In genomic region chr16:28202147-28202746, GRCh38 we compare ENCODE assay signal across 10 cellular contexts. TPM values are rescaled to one million over a fixed set of nuclear protein-coding genes. Genes with fewer than 3 reads are reported as not detected.
A peak's percentile ranks its signal among the peaks of the same experiment; 100 is the strongest.
DNase-seq lines count a peak whose midpoint lies in the region; ATAC-seq, FAIRE-seq and TF ChIP-seq lines count a peak whose summit lies in the region.
"Had no signal": no experiment of that assay in that cellular context is flagged by ENCODE, and none has a peak within 500 bp of the region (broad histone marks: within the 10 kb centered on the region; RNA-seq: fewer than 3 reads in every experiment).

No MANE protein-coding gene starts in this region.

- peaks cover 0 to 10% of the 10 kb centered on the region in 2 experiments; a peak in 2 of 5 replicates for H3K4me1 ChIP-seq in K562 (replicated peaks in 1 of 2; ENCODE audit: control insufficient read depth in 2 of 2, insufficient read depth in 2 of 2, low read length in 2 of 2)

- peaks cover 3% of the 10 kb centered on the region for H3K9me1 ChIP-seq in K562 (ENCODE audit: control insufficient read depth, insufficient read depth, low read length)

- H2AFZ ChIP-seq in K562 (ENCODE audit: low read depth, low read length): no peak overlapping the region

- peak overlapping the region; percentile 55; the same call in 2 of the 3 replicates for H3K27ac ChIP-seq in K562 (ENCODE audit: extremely low read depth, low read depth, low read length)
- H3K27ac ChIP-seq: psoas muscle had no signal

- 85% methylated on average over 6 of the region's 6 CpGs for WGBS in K562 (ENCODE audit: insufficient coverage, low coverage, missing lambda C conversion rate)

- peaks cover 77% of the 10 kb centered on the region for H3K36me3 ChIP-seq in K562 (ENCODE audit: control insufficient read depth, insufficient read depth, low read length)

- no peak overlapping the region for H3K4me2 ChIP-seq in K562 (ENCODE audit: insufficient read depth, low read length)

- TF ChIP-seq RAD21 in K562 (CRISPR knock-in tag; conservative IDR thresholded peaks at IDR 0.05 in 1 of 2, IDR thresholded peaks at IDR 0.05 in 1 of 2): no peak

- TF ChIP-seq EP300 in K562 (IDR thresholded peaks at IDR 0.05; ENCODE audit: low read length): no peak

- H3K79me2 ChIP-seq in K562 (ENCODE audit: control insufficient read depth, insufficient read depth, low read length): peaks cover 95% of the 10 kb centered on the region

- ATAC-seq in K562: peak; percentile 72
- ATAC-seq: psoas muscle had no signal

- CTCF ChIA-PET in K562 (lab: Yijun Ruan, JAX; ENCODE audit: low intra/inter-chr PET ratio): no interaction called here

- H3K4me3 ChIP-seq in NB4 (ENCODE audit: low read depth, low read length) (no peak overlapping the region), K562 (no peak overlapping the region)
- H3K4me3 ChIP-seq: psoas muscle had no signal

- no peak overlapping the region; a peak in 1 of 4 replicates for H3K9ac ChIP-seq in K562 (ENCODE audit: insufficient read depth in 1 of 2, low read depth in 2 of 2, low read length in 2 of 2)

- peak; percentile 32 for TF ChIP-seq CTCF in NB4 (IDR thresholded peaks at IDR 0.05; ENCODE audit: low read depth, low read length)
- peak; percentile 34 to 49 (median 36) for TF ChIP-seq CTCF in K562 (IDR thresholded peaks at IDR 0.05 in 2 of 3, conservative IDR thresholded peaks at IDR 0.05 in 1 of 3; ENCODE audit: insufficient read depth in 2 of 3, low read depth in 1 of 3, low read length in 3 of 3)

- H3K9me3 ChIP-seq in K562 (replicated peaks; ENCODE audit: control insufficient read depth, insufficient read depth, low read depth, low read length): no peaks in the 10 kb centered on the region
- H3K9me3 ChIP-seq: psoas muscle had no signal

- FAIRE-seq in K562 (lab: Jason Lieb, UNC): no peak

- intact Hi-C loops in K562 (cut with micrococcal nuclease) (no loop called here), cardiac septum (cut with DNase I) (no loop called here)

- BruUV-seq in K562 (replicated peaks; lab: Mats Ljungman, UMichigan): no TSS peak

- in situ Hi-C loops in K562 (cut with MboI): no loop called here

- DNase-seq in activated CD8-positive, alpha-beta memory T cell treated with anti-CD3 and anti-CD28 coated beads, Interleukin-2, amount 50 U/mL, for 4 hours: peak; percentile 19
- DNase-seq in activated CD8-positive, alpha-beta memory T cell treated with anti-CD3 and anti-CD28 coated beads, Interleukin-2, amount 50 U/mL, for 48 hours: no peak
- DNase-seq in NB4 (ENCODE audit: low read depth) (peak; percentile 52), K562 (ENCODE audit: extremely low read depth in 1 of 4, low spot score in 3 of 4) (peak in 2 of 4 experiments; percentile 60 to 62), amygdala (lab: John Stamatoyannopoulos, UW) (no peak), cardiac septum (ENCODE audit: low spot score) (no peak), putamen (ENCODE audit: low spot score) (no peak)
- DNase-seq in stimulated activated CD4-positive, alpha-beta T cell treated with anti-CD3 and anti-CD28 coated beads, Interleukin-4, amount 100 ng/mL, for 24 hours: peak; percentile 25
- DNase-seq: NK-92 treated with Interleukin-12 subunit alpha and Interleukin-12 subunit beta, amount 100 ng/mL, for 24 hours; psoas muscle had no signal

- H4K20me1 ChIP-seq in K562 (replicated peaks; ENCODE audit: control insufficient read depth, insufficient read depth, low read length): peaks cover 35% of the 10 kb centered on the region

- no peaks in the 10 kb centered on the region for H3K27me3 ChIP-seq in K562 (ENCODE audit: control insufficient read depth in 2 of 2, insufficient read depth in 2 of 2, low read length in 2 of 2)

- POLR2A ChIA-PET in K562 (lab: Yijun Ruan, JAX): interaction anchor here (1.0 to 4.0 kb wide), 5 partner anchors 8 to 18 kb away, joined by 3 to 21 read pairs (median 4); no protein-coding TSS in a partner anchor

- TF ChIP-seq POLR2A in NB4 (IDR thresholded peaks at IDR 0.05; ENCODE audit: extremely low read depth, insufficient read length) (no peak), K562 (conservative IDR thresholded peaks at IDR 0.05) (no peak)

TF ChIP-seq in K562, 482 proteins besides CTCF, POLR2A, EP300 and RAD21 (continues in another document):
- TF ChIP-seq LCOR (CRISPR knock-in tag; IDR thresholded peaks at IDR 0.05): no peak
- no peak for TF ChIP-seq ZNF384 (IDR thresholded peaks at IDR 0.05; ENCODE audit: low read depth, low read length)
- TF ChIP-seq C11orf30 (IDR thresholded peaks at IDR 0.05; ENCODE audit: low read depth): 0 out of 2 replicates have a peak, but pooled peaks have one; percentile 14
- TF ChIP-seq ARID3A (IDR thresholded peaks at IDR 0.05; ENCODE audit: borderline replicate concordance, low read depth, low read length): no peak
- TF ChIP-seq RUNX1 (IDR thresholded peaks at IDR 0.05; ENCODE audit: low read depth): no peak
- TF ChIP-seq ZNF639 (CRISPR knock-in tag; conservative IDR thresholded peaks at IDR 0.05 in 1 of 2, IDR thresholded peaks at IDR 0.05 in 1 of 2): no peak
- TF ChIP-seq NFIC (IDR thresholded peaks at IDR 0.05): no peak
- no peak for TF ChIP-seq TGIF2 (CRISPR knock-in tag; IDR thresholded peaks at IDR 0.05)
- 0 out of 2 replicates have a peak, but pooled peaks have one; percentile 17 for TF ChIP-seq FOSL1 (tag; conservative IDR thresholded peaks at IDR 0.05)
- no peak for TF ChIP-seq ZC3H11A (IDR thresholded peaks at IDR 0.05; ENCODE audit: low read depth, low read length)
- TF ChIP-seq NCOA1 (IDR thresholded peaks at IDR 0.05; ENCODE audit: low read depth): no peak
- TF ChIP-seq ZNF174 (CRISPR knock-in tag; IDR thresholded peaks at IDR 0.05): no peak
- TF ChIP-seq TAF1 (IDR thresholded peaks at IDR 0.05; ENCODE audit: control insufficient read depth, extremely low read depth, insufficient read depth, low read length, severe bottlenecking): no peak
- no peak for TF ChIP-seq ZNF584 (CRISPR knock-in tag; IDR thresholded peaks at IDR 0.05; ENCODE audit: low read depth)
- no peak for TF ChIP-seq E2F3 (CRISPR knock-in tag; IDR thresholded peaks at IDR 0.05)
- TF ChIP-seq NFE2 (IDR thresholded peaks at IDR 0.05; ENCODE audit: low read depth): peak; percentile 41; the same call in 1 of the 2 replicates
- TF ChIP-seq ZNF197 (CRISPR knock-in tag; IDR thresholded peaks at IDR 0.05; ENCODE audit: low read depth): no peak
- TF ChIP-seq DPF2 (IDR thresholded peaks at IDR 0.05): 0 out of 2 replicates have a peak, but pooled peaks have one; percentile 22
- TF ChIP-seq ZNF717 (CRISPR knock-in tag; IDR thresholded peaks at IDR 0.05): no peak
- TF ChIP-seq HDGF (IDR thresholded peaks at IDR 0.05): 0 out of 2 replicates have a peak, but pooled peaks have one; percentile 45

RNA-seq across cellular contexts. Expression of gene XPO6, which starts 9.5 kb away (rescaled TPM):
- 514 and 616 TPM in 2 replicates for total RNA-seq in K562 (2011; cell fraction: chromatin; rRNA removed; ENCODE audit: low replicate concordance)
- total RNA-seq in K562 (2011; cell fraction: nucleolus; rRNA removed): 268 and 281 TPM in 2 replicates
- total RNA-seq in K562 (2011; cell fraction: nucleoplasm; rRNA removed): 282 and 295 TPM in 2 replicates
- 121 and 136 TPM in 2 replicates for total RNA-seq in K562 (2014; rRNA removed)
- 90.7 and 104 TPM in 2 replicates for total RNA-seq in K562 (2014; rRNA removed; fragmentation: Illumina TruSeq; extraction: Trizol)
- total RNA-seq in K562 (2015; rRNA removed; fragmentation: Illumina TruSeq; extraction: Trizol): 101 and 104 TPM in 2 replicates
- 196 and 204 TPM in 2 replicates for total RNA-seq in K562 (2021)
- 160 and 184 TPM in 2 replicates for polyA plus RNA-seq in K562 (2011; rRNA removed)
- polyA plus RNA-seq in K562 (2011; cell fraction: cytosol; rRNA removed): 233 and 372 TPM in 2 replicates
- polyA plus RNA-seq in K562 (2011; cell fraction: nucleus; rRNA removed): 242 and 339 TPM in 2 replicates
- polyA plus RNA-seq in K562 (2012): 107 and 149 TPM in 2 replicates
- 154 and 180 TPM in 2 replicates for polyA plus RNA-seq in K562 (2014; fragmentation: Illumina TruSeq; extraction: Trizol)
- 10 to 100 TPM; 11.2 to 31.0 TPM for polyA plus RNA-seq in K562 (2014; fragmentation: Nextera tagmentation; extraction: Ambion mirVana)
- 119 and 141 TPM in 2 replicates for polyA plus RNA-seq in K562 (2014; rRNA removed)
- polyA minus RNA-seq in K562 (2011; rRNA and poly(A)+ RNA removed): 205 and 308 TPM in 2 replicates
- 160 and 194 TPM in 2 replicates for polyA minus RNA-seq in K562 (2011; cell fraction: cytosol; rRNA and poly(A)+ RNA removed)
- polyA minus RNA-seq in K562 (2011; cell fraction: nucleus; rRNA and poly(A)+ RNA removed): 200 and 231 TPM in 2 replicates
- total RNA-seq in cardiac septum: 43.9 TPM

Comparison
In these comparisons a context has a peak if more than half of its experiments do, and no peak if none do; other contexts are left out.
1. DNase-seq: peak in activated CD8-positive, alpha-beta memory T cell treated with anti-CD3 and anti-CD28 coated beads, Interleukin-2, amount 50 U/mL, for 4 hours (single experiment), NB4 (single experiment) and stimulated activated CD4-positive, alpha-beta T cell treated with anti-CD3 and anti-CD28 coated beads, Interleukin-4, amount 100 ng/mL, for 24 hours (single experiment); none in activated CD8-positive, alpha-beta memory T cell treated with anti-CD3 and anti-CD28 coated beads, Interleukin-2, amount 50 U/mL, for 48 hours (single experiment), amygdala (0 of 56), cardiac septum (single experiment) and putamen (single experiment).